ENCODE assay signal across 8 cellular contexts in the genomic region with DNA sequence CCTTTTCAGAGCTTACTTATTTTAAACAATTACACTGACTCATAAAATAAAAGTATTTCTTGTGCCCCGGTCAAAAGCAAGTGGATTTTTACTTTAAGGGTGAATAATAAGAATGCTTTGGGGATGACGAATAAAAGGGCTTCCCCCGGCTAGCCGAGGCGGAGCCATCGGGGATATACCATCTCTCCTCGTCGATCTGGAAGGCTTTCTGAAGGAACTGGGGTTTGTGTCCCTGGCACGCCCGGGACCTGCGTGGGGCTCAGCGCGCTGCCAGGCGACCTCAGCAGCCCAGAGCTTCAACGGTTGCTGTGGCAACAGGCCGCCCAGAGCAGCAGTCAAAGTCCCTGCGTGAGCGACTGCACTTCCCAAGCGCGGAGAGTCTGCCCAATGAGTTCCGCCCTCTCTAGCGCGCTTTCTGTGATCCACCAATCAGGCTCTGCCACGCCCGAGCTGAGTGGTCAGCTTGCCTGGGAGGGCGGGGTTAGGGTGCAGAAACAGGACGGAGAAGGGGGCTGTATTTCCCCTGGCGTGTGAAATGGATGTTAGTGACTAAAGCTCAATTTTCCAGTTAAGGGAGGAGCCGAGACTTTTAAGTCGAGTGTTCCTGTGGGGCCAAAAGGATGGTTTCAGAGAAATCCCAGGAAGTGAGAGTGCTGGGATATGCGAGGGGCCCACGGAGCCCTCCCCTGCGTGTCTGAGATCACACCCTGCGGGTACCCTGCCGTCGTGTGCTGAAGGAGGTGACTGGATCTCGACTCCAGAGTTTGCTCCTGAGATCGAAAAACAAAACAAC.
DNase-seq lines count a peak whose midpoint lies in the region; ATAC-seq lines count a peak whose summit lies in the region.

No MANE protein-coding gene starts in this region.

- peak; percentile 98 for ATAC-seq in GM19023 (IDR thresholded peaks at IDR 0.05; ENCODE audit: unreplicated experiment)
- peak; percentile 99 for ATAC-seq in HG03196 (IDR thresholded peaks at IDR 0.05; ENCODE audit: unreplicated experiment)
- peak; percentile 95 to 99 for ATAC-seq in activated CD4-positive, CD25-positive, alpha-beta regulatory T cell treated with anti-CD3 and anti-CD28 coated beads, Interleukin-2, amount 50 U/mL, for 24 hours

- DNase-seq in AG08395 (ENCODE audit: low spot score) (peak; percentile 97), NCI-H226 (peak; percentile 97), cerebellar nuclear complex (lab: John Stamatoyannopoulos, UW) (peak; percentile 63 to 95), islet precursor cell (peak; percentile 99)
- peak; percentile 94 for DNase-seq in stimulated activated CD4-positive, alpha-beta T cell treated with anti-CD3 and anti-CD28 coated beads, Interleukin-12 subunit alpha, Interleukin-12 subunit beta, amount 100 ng/mL, for 4 hours

Comparison
In these comparisons a context has a peak if more than half of its experiments do, and no peak if none do; other contexts are left out.
1. Peak in every context shown above with its lines: DNase-seq and ATAC-seq.